Comparison of ENCODE assay signal across 8 cellular contexts in genomic region chr15:99755692-99756409, GRCh38. TPM values are rescaled to one million over a fixed set of nuclear protein-coding genes. Genes with fewer than 3 reads are reported as not detected.
A peak's percentile ranks its signal among the peaks of the same experiment; 100 is the strongest.
DNase-seq lines count a peak whose midpoint lies in the region; ATAC-seq, FAIRE-seq and TF ChIP-seq lines count a peak whose summit lies in the region.

No MANE protein-coding gene starts in this region.

- dilution Hi-C loops in endothelial cell of umbilical vein (cut with MboI; ENCODE audit: extremely low pct_ligation_motif_present, low sequenced_read_pairs) = no loop called here

- H3K4me3 ChIP-seq in endothelial cell of umbilical vein (replicated peaks in 1 of 3; ENCODE audit: insufficient read depth in 1 of 3, low read depth in 1 of 3, low read length in 3 of 3) = no peak overlapping the region
- H3K4me3 ChIP-seq in upper lobe of left lung = no peak overlapping the region

- no peak overlapping the region for H3K4me2 ChIP-seq in endothelial cell of umbilical vein (ENCODE audit: insufficient read depth, low read length)

- 8 to 9% methylated on average over 7 of the region's 7 CpGs for WGBS in upper lobe of left lung, 2 donors

- H3K4me3 Mint-ChIP-seq in activated B cell treated with CpG ODN at 0.5 μM for 24 hours = no peak overlapping the region

- no peaks in the 10 kb centered on the region for H3K36me3 ChIP-seq in endothelial cell of umbilical vein (ENCODE audit: control insufficient read depth in 2 of 2, extremely low read depth in 1 of 2, insufficient read depth in 2 of 2, low read length in 2 of 2)
- H3K36me3 ChIP-seq in upper lobe of left lung = no peaks in the 10 kb centered on the region

- DNase-seq in COR-L47 (lab: John Stamatoyannopoulos, UW) = peak; percentile 50
- DNase-seq in GM19240 (ENCODE audit: insufficient read length, low spot score) = peak; percentile 66
- peak; percentile 0 for DNase-seq in NCI-H2196 treated with DMSO at 0.1 percent for 48 hours (lab: John Stamatoyannopoulos, UW; ENCODE audit: unreplicated experiment)
- peak; percentile 24 for DNase-seq in activated B cell treated with CpG ODN at 0.5 μM for 24 hours
- peak; percentile 73 for DNase-seq in endothelial cell of umbilical vein (ENCODE audit: low read depth, low spot score)
- peak; percentile 60 for DNase-seq in middle frontal gyrus (ENCODE audit: extremely low spot score, low spot score)
- peak in 1 of 2 donors; percentile 41 for DNase-seq in upper lobe of left lung

- intact Hi-C loops in activated B cell treated with CpG ODN at 0.5 μM for 24 hours (cut with micrococcal nuclease) = loop anchor here (1.0 to 10.0 kb wide), 7 partner anchors 23 to 979 kb away; partner anchors contain the start of genes LYSMD4 and SYNM
- intact Hi-C loops in endothelial cell of umbilical vein (cut with micrococcal nuclease) = loop anchor here (1.0 to 5.0 kb wide), 6 partner anchors 23 to 483 kb away; partner anchors contain the start of gene LYSMD4

- H3K9me3 ChIP-seq in endothelial cell of umbilical vein (replicated peaks; ENCODE audit: control insufficient read depth, insufficient read depth, low read length) = no peaks in the 10 kb centered on the region
- no peaks in the 10 kb centered on the region for H3K9me3 ChIP-seq in upper lobe of left lung

- no peak overlapping the region for H2AFZ ChIP-seq in endothelial cell of umbilical vein (ENCODE audit: low read depth, low read length)

- no peaks in the 10 kb centered on the region for H3K27me3 Mint-ChIP-seq in activated B cell treated with CpG ODN at 0.5 μM for 24 hours

- H3K27me3 ChIP-seq in endothelial cell of umbilical vein (ENCODE audit: control insufficient read depth in 2 of 2, insufficient read depth in 2 of 2, low read length in 2 of 2) (no peaks in the 10 kb centered on the region), upper lobe of left lung (no peaks in the 10 kb centered on the region)

- CTCF ChIA-PET in activated B cell treated with CpG ODN at 0.5 μM for 24 hours (lab: Charles Lee) (interaction anchor here (0.8 to 6.5 kb wide), 14 partner anchors 15 to 679 kb away, joined by 3 to 70 read pairs (median 4); partner anchors contain the start of genes LRRC28 and LYSMD4), endothelial cell of umbilical vein (lab: Charles Lee) (interaction anchor here (0.6 to 6.7 kb wide), 44 partner anchors 8 to 993 kb away, joined by 3 to 155 read pairs (median 4); partner anchors contain the start of genes LRRC28, LYSMD4 and SYNM)

- no peaks in the 10 kb centered on the region for H3K9me3 Mint-ChIP-seq in activated B cell treated with CpG ODN at 0.5 μM for 24 hours

- no peaks in the 10 kb centered on the region for H4K20me1 ChIP-seq in endothelial cell of umbilical vein (replicated peaks; ENCODE audit: control insufficient read depth, extremely low read depth, insufficient read depth, low read length)

- no peaks in the 10 kb centered on the region for H3K4me1 ChIP-seq in endothelial cell of umbilical vein (ENCODE audit: control insufficient read depth, extremely low read depth, insufficient read depth, low read length)
- H3K4me1 ChIP-seq in upper lobe of left lung = peaks cover 0 to 4% (median 3%) of the 10 kb centered on the region in 4 donors

- no peak overlapping the region for H3K9ac ChIP-seq in endothelial cell of umbilical vein (replicated peaks; ENCODE audit: extremely low read depth, insufficient read depth, low read length)

- TF ChIP-seq POLR2A in endothelial cell of umbilical vein (IDR thresholded peaks at IDR 0.05; ENCODE audit: low read depth, low read length) (no peak), upper lobe of left lung (IDR thresholded peaks at IDR 0.05) (no peak)

- TF ChIP-seq EP300 in upper lobe of left lung (IDR thresholded peaks at IDR 0.05) = no peak

- no TSS peak for BruUV-seq in endothelial cell of umbilical vein (replicated peaks; lab: Mats Ljungman, UMichigan)

- H3K79me2 ChIP-seq in endothelial cell of umbilical vein (ENCODE audit: control insufficient read depth, insufficient read depth, low read length) = no peaks in the 10 kb centered on the region

- no peaks in the 10 kb centered on the region for H3K36me3 Mint-ChIP-seq in activated B cell treated with CpG ODN at 0.5 μM for 24 hours (ENCODE audit: low read depth)

- ATAC-seq in HG03139 (IDR thresholded peaks at IDR 0.05; ENCODE audit: unreplicated experiment) (peak; percentile 85), activated B cell treated with CpG ODN at 0.5 μM for 24 hours (ENCODE audit: low read depth) (peak; percentile 94), upper lobe of left lung (ENCODE audit: low FRiP score in 2 of 2) (peak; percentile 81 to 89)

- H3K9me1 ChIP-seq in endothelial cell of umbilical vein (replicated peaks; ENCODE audit: control insufficient read depth, extremely low read depth, insufficient read depth, low read length) = no peaks in the 10 kb centered on the region

- H3K27ac ChIP-seq in endothelial cell of umbilical vein (ENCODE audit: insufficient read depth, low read depth, low read length) (no peak overlapping the region), upper lobe of left lung (no peak overlapping the region)

- TF ChIP-seq CTCF in activated B cell treated with CpG ODN at 0.5 μM for 24 hours (IDR thresholded peaks at IDR 0.05) (peak; percentile 79), endothelial cell of umbilical vein (IDR thresholded peaks at IDR 0.05; ENCODE audit: extremely low read depth in 1 of 2, insufficient read depth in 1 of 2, low read depth in 1 of 2, low read length in 2 of 2) (peak; percentile 67 to 68), upper lobe of left lung (IDR thresholded peaks at IDR 0.05) (peak; percentile 58 to 77 (median 66))

- POLR2A ChIA-PET in activated B cell treated with CpG ODN at 0.5 μM for 24 hours (lab: Charles Lee) = interaction anchor here (0.9 kb wide), 1 partner anchor 48 kb away, joined by 3 read pairs; no protein-coding TSS in a partner anchor
- POLR2A ChIA-PET in endothelial cell of umbilical vein (lab: Charles Lee) = no interaction called here

- no peak overlapping the region for H3K27ac Mint-ChIP-seq in activated B cell treated with CpG ODN at 0.5 μM for 24 hours

- H3K4me1 Mint-ChIP-seq in activated B cell treated with CpG ODN at 0.5 μM for 24 hours = peaks cover 7% of the 10 kb centered on the region

- peak; percentile 81 for FAIRE-seq in endothelial cell of umbilical vein (lab: Jason Lieb, UNC)

TF ChIP-seq in endothelial cell of umbilical vein, 7 proteins besides CTCF, POLR2A, EP300 and RAD21:
- TF ChIP-seq MYC (IDR thresholded peaks at IDR 0.05; ENCODE audit: low read depth, low read length) = no peak
- TF ChIP-seq FOS (IDR thresholded peaks at IDR 0.05; ENCODE audit: borderline replicate concordance, insufficient read depth, low read length) = no peak
- TF ChIP-seq JUN (IDR thresholded peaks at IDR 0.05; ENCODE audit: borderline replicate concordance, insufficient read depth, insufficient read length, low read depth) = no peak
- no peak for TF ChIP-seq GATA2 (IDR thresholded peaks at IDR 0.05; ENCODE audit: insufficient read depth, insufficient read length, low read depth, low read length)
- no peak for TF ChIP-seq POLR2AphosphoS5 (IDR thresholded peaks at IDR 0.05; ENCODE audit: insufficient read depth, low read depth, low read length)
- no peak for TF ChIP-seq EZH2 (IDR thresholded peaks at IDR 0.05; ENCODE audit: borderline replicate concordance, low read depth, low read length, severe bottlenecking)
- no peak for TF ChIP-seq MAX (IDR thresholded peaks at IDR 0.05; ENCODE audit: insufficient read depth, insufficient read length)

RNA-seq across cellular contexts. Expression of gene LYSMD4, which starts 22.6 kb away (rescaled TPM):
- total RNA-seq in activated B cell treated with CpG ODN at 0.5 μM for 24 hours (4.7 and 6.1 TPM in 2 replicates), endothelial cell of umbilical vein (7.0 and 8.4 TPM in 2 replicates), upper lobe of left lung (10 to 100 TPM in 4 of 6 donors, 1 to 10 TPM in 2; 7.6 to 16.4 (median 12.5) TPM)
- 6.9 and 7.1 TPM in 2 replicates for polyA plus RNA-seq in endothelial cell of umbilical vein
- polyA plus RNA-seq in endothelial cell of umbilical vein (2011; cell fraction: cytosol; rRNA removed) = 5.1 and 6.4 TPM in 2 replicates
- 15.1 and 16.9 TPM in 2 replicates for polyA plus RNA-seq in endothelial cell of umbilical vein (2011; cell fraction: nucleus; rRNA removed)
- polyA plus RNA-seq in endothelial cell of umbilical vein (2012) = 4.2 and 7.1 TPM in 2 replicates
- polyA minus RNA-seq in endothelial cell of umbilical vein = 6.5 and 8.5 TPM in 2 replicates
- 4.9 TPM for polyA minus RNA-seq in endothelial cell of umbilical vein (2011; cell fraction: cytosol; rRNA and poly(A)+ RNA removed)
- 5.0 and 6.2 TPM in 2 replicates for polyA minus RNA-seq in endothelial cell of umbilical vein (2011; cell fraction: nucleus; rRNA and poly(A)+ RNA removed)
